ENCODE assay signal across 11 cellular contexts in genomic region chr19:45340899-45341453, GRCh38. TPM values are rescaled to one million over a fixed set of nuclear protein-coding genes. Genes with fewer than 3 reads are reported as not detected.
DNase-seq lines count a peak whose midpoint lies in the region; ATAC-seq and TF ChIP-seq lines count a peak whose summit lies in the region.
"Had no signal": no experiment of that assay in that cellular context is flagged by ENCODE, and none has a peak within 500 bp of the region (broad histone marks: within the 10 kb centered on the region; RNA-seq: fewer than 3 reads in every experiment).

No MANE protein-coding gene starts in this region.

- DNase-seq in activated CD4-positive, alpha-beta memory T cell treated with anti-CD3 and anti-CD28 coated beads for 36 hours: peak; percentile 17
- no peak for DNase-seq in activated CD4-positive, alpha-beta memory T cell treated with anti-CD3 and anti-CD28 coated beads, Interleukin-2, amount 10 ng/mL, durations not matched to agents 7 days and 5 days
- DNase-seq in activated B cell treated with CpG ODN at 0.5 μM for 24 hours (no peak), iPS DF 6.9 (ENCODE audit: low read depth, low spot score) (no peak), stomach (no peak), SW 1271 (lab: John Stamatoyannopoulos, UW) (no peak)
- DNase-seq in NK-92 treated with Interleukin-12 subunit alpha and Interleukin-12 subunit beta, amount 100 ng/mL, for 24 hours (lab: John Stamatoyannopoulos, UW): no peak
- DNase-seq in T-helper 2 cell treated with Interferon-gamma antibody and Interleukin-4, amounts not matched to agents 5 μg/mL and 100 μg/mL, for 36 hours (ENCODE audit: low spot score): no peak

- H3K9me3 ChIP-seq in iPS DF 6.9 (ENCODE audit: control insufficient read depth, insufficient read depth, low read length) (no peaks in the 10 kb centered on the region), stomach (no peaks in the 10 kb centered on the region)

- no peak overlapping the region for H3K4me3 Mint-ChIP-seq in activated CD4-positive, alpha-beta memory T cell treated with anti-CD3 and anti-CD28 coated beads for 36 hours
- no peak overlapping the region for H3K4me3 Mint-ChIP-seq in activated CD4-positive, alpha-beta memory T cell treated with anti-CD3 and anti-CD28 coated beads, Interleukin-2, amount 10 ng/mL, durations not matched to agents 7 days and 5 days
- no peak overlapping the region for H3K4me3 Mint-ChIP-seq in activated B cell treated with CpG ODN at 0.5 μM for 24 hours
- H3K4me3 Mint-ChIP-seq in T-helper 2 cell treated with Interferon-gamma antibody and Interleukin-4, amounts not matched to agents 5 μg/mL and 100 μg/mL, for 36 hours: no peak overlapping the region

- H3K4me1 Mint-ChIP-seq in activated CD4-positive, alpha-beta memory T cell treated with anti-CD3 and anti-CD28 coated beads for 36 hours (ENCODE audit: low read depth): peaks cover 4% of the 10 kb centered on the region
- peaks cover 7% of the 10 kb centered on the region for H3K4me1 Mint-ChIP-seq in activated CD4-positive, alpha-beta memory T cell treated with anti-CD3 and anti-CD28 coated beads, Interleukin-2, amount 10 ng/mL, durations not matched to agents 7 days and 5 days
- H3K4me1 Mint-ChIP-seq in activated B cell treated with CpG ODN at 0.5 μM for 24 hours: peaks cover 7% of the 10 kb centered on the region
- peaks cover 7% of the 10 kb centered on the region for H3K4me1 Mint-ChIP-seq in T-helper 2 cell treated with Interferon-gamma antibody and Interleukin-4, amounts not matched to agents 5 μg/mL and 100 μg/mL, for 36 hours (ENCODE audit: low read depth)

- H3K36me3 Mint-ChIP-seq in activated CD4-positive, alpha-beta memory T cell treated with anti-CD3 and anti-CD28 coated beads for 36 hours: no peaks in the 10 kb centered on the region
- H3K36me3 Mint-ChIP-seq in activated CD4-positive, alpha-beta memory T cell treated with anti-CD3 and anti-CD28 coated beads, Interleukin-2, amount 10 ng/mL, durations not matched to agents 7 days and 5 days (ENCODE audit: low read depth): no peaks in the 10 kb centered on the region
- no peaks in the 10 kb centered on the region for H3K36me3 Mint-ChIP-seq in activated B cell treated with CpG ODN at 0.5 μM for 24 hours (ENCODE audit: low read depth)
- H3K36me3 Mint-ChIP-seq in T-helper 2 cell treated with Interferon-gamma antibody and Interleukin-4, amounts not matched to agents 5 μg/mL and 100 μg/mL, for 36 hours (ENCODE audit: low read depth): no peaks in the 10 kb centered on the region

- TF ChIP-seq CTCF in activated B cell treated with CpG ODN at 0.5 μM for 24 hours (IDR thresholded peaks at IDR 0.05) (no peak), stomach (IDR thresholded peaks at IDR 0.05) (no peak)

- intact Hi-C loops in activated CD4-positive, alpha-beta memory T cell treated with anti-CD3 and anti-CD28 coated beads for 36 hours (cut with micrococcal nuclease): no loop called here
- intact Hi-C loops in activated B cell treated with CpG ODN at 0.5 μM for 24 hours (cut with micrococcal nuclease): no loop called here
- intact Hi-C loops in stomach (cut with DNase I; ENCODE audit: low total_unique reads): no loop called here

- H3K36me3 ChIP-seq in iPS DF 6.9 (ENCODE audit: control insufficient read depth, insufficient read depth, low read length): no peaks in the 10 kb centered on the region
- no peaks in the 10 kb centered on the region for H3K36me3 ChIP-seq in stomach

- WGBS in iPS DF 6.9 (ENCODE audit: insufficient coverage, insufficient read length): no CpG with 5 or more reads among the region's 25 CpGs
- 11 to 33% (median 12%) methylated on average over 11 to 25 of the region's 25 CpGs for WGBS in stomach, 5 donors

- H3K27me3 ChIP-seq in iPS DF 6.9 (ENCODE audit: control insufficient read depth, insufficient read depth, low read length) (peaks cover 8% of the 10 kb centered on the region; the same call in 1 of the 2 replicates), stomach (peaks cover 0 to 75% (median 26%) of the 10 kb centered on the region in 3 donors)

- ATAC-seq in activated B cell treated with CpG ODN at 0.5 μM for 24 hours (ENCODE audit: low read depth): peak; percentile 11

- no peaks in the 10 kb centered on the region for H3K4me1 ChIP-seq in iPS DF 6.9 (ENCODE audit: control insufficient read depth, insufficient read depth, low read length)
- peaks cover 10 to 18% (median 14%) of the 10 kb centered on the region in 4 donors for H3K4me1 ChIP-seq in stomach

- no peak for TF ChIP-seq POLR2A in stomach (IDR thresholded peaks at IDR 0.05)

- H3K27ac ChIP-seq in iPS DF 6.9 (ENCODE audit: low read length): no peak overlapping the region
- H3K27ac ChIP-seq in stomach: no peak overlapping the region
- H3K27ac ChIP-seq: C4-2B had no signal

- CTCF ChIA-PET in activated CD4-positive, alpha-beta memory T cell treated with anti-CD3 and anti-CD28 coated beads for 36 hours (lab: Charles Lee): no interaction called here
- CTCF ChIA-PET in activated CD4-positive, alpha-beta memory T cell treated with anti-CD3 and anti-CD28 coated beads, Interleukin-2, amount 10 ng/mL, durations not matched to agents 7 days and 5 days (lab: Charles Lee): interaction anchor here (1.8 kb wide), 1 partner anchor 138 kb away, joined by 4 read pairs; no protein-coding TSS in a partner anchor
- CTCF ChIA-PET in activated B cell treated with CpG ODN at 0.5 μM for 24 hours (lab: Charles Lee): no interaction called here

- POLR2A ChIA-PET in activated CD4-positive, alpha-beta memory T cell treated with anti-CD3 and anti-CD28 coated beads for 36 hours (lab: Charles Lee): no interaction called here
- POLR2A ChIA-PET in activated CD4-positive, alpha-beta memory T cell treated with anti-CD3 and anti-CD28 coated beads, Interleukin-2, amount 10 ng/mL, durations not matched to agents 7 days and 5 days (lab: Charles Lee): interaction anchor here (0.6 kb wide), 1 partner anchor 519 kb away, joined by 5 read pairs; no protein-coding TSS in a partner anchor
- POLR2A ChIA-PET in activated B cell treated with CpG ODN at 0.5 μM for 24 hours (lab: Charles Lee): no interaction called here

- peaks cover 23% of the 10 kb centered on the region for H3K27me3 Mint-ChIP-seq in activated CD4-positive, alpha-beta memory T cell treated with anti-CD3 and anti-CD28 coated beads for 36 hours
- H3K27me3 Mint-ChIP-seq in activated CD4-positive, alpha-beta memory T cell treated with anti-CD3 and anti-CD28 coated beads, Interleukin-2, amount 10 ng/mL, durations not matched to agents 7 days and 5 days: peaks cover 16% of the 10 kb centered on the region
- peaks cover 18% of the 10 kb centered on the region for H3K27me3 Mint-ChIP-seq in activated B cell treated with CpG ODN at 0.5 μM for 24 hours
- peaks cover 13% of the 10 kb centered on the region for H3K27me3 Mint-ChIP-seq in T-helper 2 cell treated with Interferon-gamma antibody and Interleukin-4, amounts not matched to agents 5 μg/mL and 100 μg/mL, for 36 hours (ENCODE audit: low read depth)

- TF ChIP-seq EP300 in stomach (IDR thresholded peaks at IDR 0.05): no peak

- H3K4me3 ChIP-seq in iPS DF 6.9 (ENCODE audit: low read length) (peak overlapping the region; percentile 62; the same call in 1 of the 2 replicates), stomach (peak overlapping the region; percentile 34 to 53 (median 40))

- no peaks in the 10 kb centered on the region for H3K9me3 Mint-ChIP-seq in activated CD4-positive, alpha-beta memory T cell treated with anti-CD3 and anti-CD28 coated beads for 36 hours
- H3K9me3 Mint-ChIP-seq in activated CD4-positive, alpha-beta memory T cell treated with anti-CD3 and anti-CD28 coated beads, Interleukin-2, amount 10 ng/mL, durations not matched to agents 7 days and 5 days: no peaks in the 10 kb centered on the region
- no peaks in the 10 kb centered on the region for H3K9me3 Mint-ChIP-seq in activated B cell treated with CpG ODN at 0.5 μM for 24 hours
- no peaks in the 10 kb centered on the region for H3K9me3 Mint-ChIP-seq in T-helper 2 cell treated with Interferon-gamma antibody and Interleukin-4, amounts not matched to agents 5 μg/mL and 100 μg/mL, for 36 hours
- H3K9me3 Mint-ChIP-seq: activated CD4-positive, alpha-beta T cell treated with anti-CD3 and anti-CD28 coated beads, Interleukin-2, amount 10 ng/mL, durations not matched to agents 7 days and 5 days had no signal

- no peak overlapping the region for H3K27ac Mint-ChIP-seq in activated CD4-positive, alpha-beta memory T cell treated with anti-CD3 and anti-CD28 coated beads for 36 hours
- H3K27ac Mint-ChIP-seq in activated CD4-positive, alpha-beta memory T cell treated with anti-CD3 and anti-CD28 coated beads, Interleukin-2, amount 10 ng/mL, durations not matched to agents 7 days and 5 days: no peak overlapping the region
- H3K27ac Mint-ChIP-seq in activated B cell treated with CpG ODN at 0.5 μM for 24 hours: no peak overlapping the region
- H3K27ac Mint-ChIP-seq in T-helper 2 cell treated with Interferon-gamma antibody and Interleukin-4, amounts not matched to agents 5 μg/mL and 100 μg/mL, for 36 hours: no peak overlapping the region
- H3K27ac Mint-ChIP-seq: activated CD4-positive, alpha-beta T cell treated with anti-CD3 and anti-CD28 coated beads, Interleukin-2, amount 10 ng/mL, durations not matched to agents 7 days and 5 days had no signal

RNA-seq across cellular contexts. Expression of gene KLC3, which starts 0.4 kb away (rescaled TPM):
- not detected for total RNA-seq in activated CD4-positive, alpha-beta memory T cell treated with anti-CD3 and anti-CD28 coated beads for 36 hours
- total RNA-seq in activated CD4-positive, alpha-beta memory T cell treated with anti-CD3 and anti-CD28 coated beads, Interleukin-2, amount 10 ng/mL, durations not matched to agents 7 days and 5 days: not detected
- not detected in 2 replicates for total RNA-seq in activated B cell treated with CpG ODN at 0.5 μM for 24 hours
- total RNA-seq in stomach: under 1 TPM in 1 of 5 donors, not detected in 4; 0.92 TPM
- polyA plus RNA-seq in stomach: 1 to 10 TPM in 2 of 3 donors, under 1 TPM in 1; 0.61 to 7.0 (median 1.1) TPM
- total RNA-seq: activated CD4-positive, alpha-beta T cell treated with anti-CD3 and anti-CD28 coated beads, Interleukin-2, amount 10 ng/mL, durations not matched to agents 7 days and 5 days; myocyte had no signal

RNA-seq across cellular contexts. Expression of gene CKM, which starts 18.3 kb away (rescaled TPM):
- not detected for total RNA-seq in activated CD4-positive, alpha-beta memory T cell treated with anti-CD3 and anti-CD28 coated beads for 36 hours
- not detected for total RNA-seq in activated CD4-positive, alpha-beta memory T cell treated with anti-CD3 and anti-CD28 coated beads, Interleukin-2, amount 10 ng/mL, durations not matched to agents 7 days and 5 days
- total RNA-seq in activated B cell treated with CpG ODN at 0.5 μM for 24 hours (not detected in 2 replicates), stomach (10 to 100 TPM in 1 of 5 donors, 1 to 10 TPM in 2, not detected in 2; 4.1 to 10.8 (median 6.2) TPM)
- polyA plus RNA-seq in stomach: 10 to 100 TPM; 10.9 to 58.5 (median 11.3) TPM
- total RNA-seq: activated CD4-positive, alpha-beta T cell treated with anti-CD3 and anti-CD28 coated beads, Interleukin-2, amount 10 ng/mL, durations not matched to agents 7 days and 5 days had no signal

RNA-seq across cellular contexts. Expression of gene ERCC2, which starts 29.4 kb away (rescaled TPM):
- 10 to 100 TPM; 27.2 to 27.4 TPM for total RNA-seq in activated CD4-positive, alpha-beta memory T cell treated with anti-CD3 and anti-CD28 coated beads for 36 hours
- 10 to 100 TPM; 19.0 to 20.0 TPM for total RNA-seq in activated CD4-positive, alpha-beta memory T cell treated with anti-CD3 and anti-CD28 coated beads, Interleukin-2, amount 10 ng/mL, durations not matched to agents 7 days and 5 days
- 29.8 and 31.5 TPM in 2 replicates for total RNA-seq in activated B cell treated with CpG ODN at 0.5 μM for 24 hours
- 10 to 100 TPM in 3 of 5 donors, 1 to 10 TPM in 2; 5.3 to 77.3 (median 12.0) TPM for total RNA-seq in stomach
- polyA plus RNA-seq in stomach: 10 to 100 TPM in 1 of 3 donors, 1 to 10 TPM in 2; 6.2 to 10.5 (median 6.9) TPM
